ENCODE assay signal across 8 cellular contexts in the genomic region with DNA sequence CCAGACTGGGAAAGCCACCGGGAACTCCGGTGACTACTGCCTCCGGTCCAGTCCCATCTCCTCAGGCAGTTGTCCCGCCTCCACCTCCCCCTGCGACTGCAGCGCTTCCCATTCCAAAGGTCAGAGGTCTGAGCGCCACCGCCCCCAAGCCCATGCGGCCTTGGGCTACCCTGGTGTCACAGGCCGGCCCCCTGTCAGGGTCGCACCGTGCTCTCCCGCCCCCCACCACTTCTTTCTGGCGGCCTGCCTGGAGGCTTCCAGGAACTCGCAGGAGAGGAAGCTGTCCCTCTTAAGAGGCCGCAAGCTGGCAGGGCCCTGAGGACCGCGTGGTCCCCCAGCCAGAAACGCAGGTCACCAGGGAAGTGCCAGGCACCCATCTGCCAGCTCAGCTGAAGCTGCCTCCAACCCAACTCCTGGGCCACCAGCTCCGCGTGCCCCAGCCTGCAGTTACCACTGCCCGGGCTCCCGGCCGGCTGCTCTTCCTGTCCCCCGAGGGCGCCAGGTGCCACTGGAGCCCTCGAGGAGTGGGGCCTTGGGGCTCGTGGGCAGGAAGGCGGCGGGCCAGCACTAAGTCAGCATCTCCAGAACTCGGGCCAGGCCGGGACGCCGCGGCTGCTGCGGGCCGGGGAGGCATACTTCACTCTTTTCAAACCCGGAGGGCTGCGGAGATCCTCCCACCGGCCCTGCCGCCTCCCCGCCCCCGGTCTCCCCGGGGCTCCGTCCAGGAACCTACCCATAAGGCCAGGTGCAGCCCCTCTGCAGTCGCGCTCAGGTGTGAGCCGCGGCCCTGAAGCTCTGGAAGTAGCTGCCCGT.
A peak's percentile ranks its signal among the peaks of the same experiment; 100 is the strongest.
DNase-seq lines count a peak whose midpoint lies in the region; ATAC-seq and TF ChIP-seq lines count a peak whose summit lies in the region.

No MANE protein-coding gene starts in this region.

- H3K27ac Mint-ChIP-seq in stimulated activated effector memory CD8-positive, alpha-beta T cell treated with anti-CD3 and anti-CD28 coated beads, Interleukin-12 subunit alpha, Interleukin-12 subunit beta, amount 100 ng/mL, for 72 hours = peak overlapping the region; percentile 83

- ATAC-seq in right lobe of liver = peak; percentile 61 to 75 (median 66)
- ATAC-seq in stimulated activated effector memory CD8-positive, alpha-beta T cell treated with anti-CD3 and anti-CD28 coated beads, Interleukin-12 subunit alpha, Interleukin-12 subunit beta, amount 100 ng/mL, for 72 hours = peak; percentile 65
- no peak for ATAC-seq in GM18502 (IDR thresholded peaks at IDR 0.05; ENCODE audit: poor library complexity, unreplicated experiment)

- H3K4me3 ChIP-seq in HUES6 (ENCODE audit: low read depth, low read length) (peak overlapping the region; percentile 87), WERI-Rb-1 (ENCODE audit: low read depth, low read length) (peak overlapping the region; percentile 88), right lobe of liver (peak overlapping the region; percentile 51 to 66 (median 60))

- DNase-seq in NCI-H1436 (lab: John Stamatoyannopoulos, UW) = peak; percentile 42
- DNase-seq in NCI-H1436 treated with DMSO at 0.1 percent for 48 hours (lab: John Stamatoyannopoulos, UW) = no peak
- peak; percentile 37 for DNase-seq in WERI-Rb-1
- peak; percentile 33 to 64 for DNase-seq in dermis microvascular lymphatic vessel endothelial cell (ENCODE audit: low read depth in 2 of 2)
- peak; percentile 54 to 79 (median 76) for DNase-seq in right lobe of liver
- DNase-seq in stimulated activated effector memory CD8-positive, alpha-beta T cell treated with anti-CD3 and anti-CD28 coated beads, Interleukin-12 subunit alpha, Interleukin-12 subunit beta, amount 100 ng/mL, for 72 hours (ENCODE audit: low spot score in 2 of 2) = peak; percentile 34 to 70

- H3K4me1 ChIP-seq in HUES6 (ENCODE audit: control insufficient read depth, insufficient read depth, low read length) = peaks cover 41% of the 10 kb centered on the region
- H3K4me1 ChIP-seq in right lobe of liver = peaks cover 0 to 6% (median 2%) of the 10 kb centered on the region in 4 donors

- H3K9me3 ChIP-seq in HUES6 (ENCODE audit: control insufficient read depth, insufficient read depth, low read depth, low read length) (no peaks in the 10 kb centered on the region), WERI-Rb-1 (ENCODE audit: severe bottlenecking) (no peaks in the 10 kb centered on the region), right lobe of liver (no peaks in the 10 kb centered on the region)

- WGBS in right lobe of liver (ENCODE audit: insufficient coverage, low coverage, low lambda C conversion rate, missing lambda C conversion rate) = 0% methylated on average over 11 of the region's 50 CpGs

- H3K9ac ChIP-seq in HUES6 (ENCODE audit: low read length) = peak overlapping the region; percentile 94

- H3K4me1 Mint-ChIP-seq in stimulated activated effector memory CD8-positive, alpha-beta T cell treated with anti-CD3 and anti-CD28 coated beads, Interleukin-12 subunit alpha, Interleukin-12 subunit beta, amount 100 ng/mL, for 72 hours = peaks cover 56% of the 10 kb centered on the region

- intact Hi-C loops in right lobe of liver (cut with DNase I) = no loop called here

- H3K36me3 Mint-ChIP-seq in stimulated activated effector memory CD8-positive, alpha-beta T cell treated with anti-CD3 and anti-CD28 coated beads, Interleukin-12 subunit alpha, Interleukin-12 subunit beta, amount 100 ng/mL, for 72 hours = peaks cover 71% of the 10 kb centered on the region

- TF ChIP-seq CTCF in WERI-Rb-1 (IDR thresholded peaks at IDR 0.05; ENCODE audit: low read depth, low read length) (no peak), right lobe of liver (IDR thresholded peaks at IDR 0.05) (no peak)

- no peak for TF ChIP-seq POLR2A in right lobe of liver (IDR thresholded peaks at IDR 0.05)

- no peaks in the 10 kb centered on the region for H3K9me3 Mint-ChIP-seq in stimulated activated effector memory CD8-positive, alpha-beta T cell treated with anti-CD3 and anti-CD28 coated beads, Interleukin-12 subunit alpha, Interleukin-12 subunit beta, amount 100 ng/mL, for 72 hours

- peak overlapping the region; percentile 68 for H3K4me3 Mint-ChIP-seq in stimulated activated effector memory CD8-positive, alpha-beta T cell treated with anti-CD3 and anti-CD28 coated beads, Interleukin-12 subunit alpha, Interleukin-12 subunit beta, amount 100 ng/mL, for 72 hours

- peaks cover 32% of the 10 kb centered on the region for H3K36me3 ChIP-seq in HUES6 (ENCODE audit: control insufficient read depth, insufficient read depth, low read length)
- peaks cover 57% of the 10 kb centered on the region for H3K36me3 ChIP-seq in WERI-Rb-1
- peaks cover 0 to 12% (median 2%) of the 10 kb centered on the region in 4 donors for H3K36me3 ChIP-seq in right lobe of liver

- no peaks in the 10 kb centered on the region for H3K27me3 ChIP-seq in HUES6 (ENCODE audit: control insufficient read depth, insufficient read depth, low read length)
- no peaks in the 10 kb centered on the region for H3K27me3 ChIP-seq in WERI-Rb-1 (ENCODE audit: insufficient read depth, low read depth, severe bottlenecking)
- H3K27me3 ChIP-seq in right lobe of liver = no peaks in the 10 kb centered on the region

- H3K27ac ChIP-seq in HUES6 (ENCODE audit: low read depth, low read length) (peak overlapping the region; percentile 98), WERI-Rb-1 (peak overlapping the region; percentile 99), right lobe of liver (peak overlapping the region in 2 of 3 donors; percentile 67 to 81)
